Comparison of ENCODE assay signal across 25 cellular contexts in genomic region chr18:74550886-74551285, GRCh38. TPM values are rescaled to one million over a fixed set of nuclear protein-coding genes. Genes with fewer than 3 reads are reported as not detected.
DNase-seq lines count a peak whose midpoint lies in the region; ATAC-seq, FAIRE-seq and TF ChIP-seq lines count a peak whose summit lies in the region.
"Had no signal": no experiment of that assay in that cellular context is flagged by ENCODE, and none has a peak within 500 bp of the region (broad histone marks: within the 10 kb centered on the region; RNA-seq: fewer than 3 reads in every experiment).

No MANE protein-coding gene starts in this region.

- H3K4me1 ChIP-seq in liver (ENCODE audit: control insufficient read depth in 4 of 4, insufficient read depth in 4 of 4, low read length in 3 of 4), result peaks cover 0 to 19% (median 17%) of the 10 kb centered on the region in 4 donors
- peaks cover 25% of the 10 kb centered on the region for H3K4me1 ChIP-seq in HepG2 (ENCODE audit: insufficient read depth, low read length)
- H3K4me1 ChIP-seq in endodermal cell (ENCODE audit: control insufficient read depth, insufficient read depth, low read length), result no peaks in the 10 kb centered on the region
- H3K4me1 ChIP-seq in right lobe of liver, result peaks cover 0 to 18% (median 6%) of the 10 kb centered on the region in 4 donors
- H3K4me1 ChIP-seq: A549, HAP-1 had no signal

- no peak for FAIRE-seq in HepG2 (lab: Jason Lieb, UNC)
- FAIRE-seq: A549, GM12891, GM18507 had no signal

- H3K27me3 ChIP-seq in liver (ENCODE audit: control insufficient read depth in 4 of 4, insufficient read depth in 4 of 4, low read length in 3 of 4), result no peaks in the 10 kb centered on the region
- H3K27me3 ChIP-seq in HepG2 (ENCODE audit: control insufficient read depth in 1 of 2, insufficient read depth in 2 of 2, low read length in 2 of 2), result peaks cover 0 to 4% of the 10 kb centered on the region in 2 experiments; a peak in 2 of 5 replicates
- H3K27me3 ChIP-seq in endodermal cell (ENCODE audit: control insufficient read depth, insufficient read depth, low read length, poor library complexity, severe bottlenecking), result peaks cover 6% of the 10 kb centered on the region
- H3K27me3 ChIP-seq in right lobe of liver, result no peaks in the 10 kb centered on the region
- H3K27me3 ChIP-seq in MG63, result no peaks in the 10 kb centered on the region; the same call in 1 of the 2 replicates
- H3K27me3 ChIP-seq: BLaER1 had no signal

- 32% methylated on average over 6 of the region's 6 CpGs for WGBS in liver
- 51% methylated on average over 4 of the region's 6 CpGs for WGBS in HepG2 (ENCODE audit: low lambda C conversion rate)
- WGBS in endodermal cell (ENCODE audit: insufficient coverage in 1 of 2, insufficient read length in 1 of 2), 2 experiments, result 94% methylated on average over 6 of the region's 6 CpGs
- WGBS in right lobe of liver (ENCODE audit: insufficient coverage, low coverage, low lambda C conversion rate, missing lambda C conversion rate), result 26% methylated on average over 5 of the region's 6 CpGs

- H3K79me2 ChIP-seq in HepG2 (ENCODE audit: insufficient read depth, low read length), result no peaks in the 10 kb centered on the region

- H3K36me3 ChIP-seq in liver (ENCODE audit: control insufficient read depth in 4 of 4, insufficient read depth in 3 of 4, low read depth in 1 of 4, low read length in 3 of 4) (no peaks in the 10 kb centered on the region), HepG2 (replicated peaks in 1 of 2; ENCODE audit: control insufficient read depth in 1 of 2, insufficient read depth in 2 of 2, low read length in 2 of 2) (no peaks in the 10 kb centered on the region), endodermal cell (ENCODE audit: control insufficient read depth, insufficient read depth, low read length) (no peaks in the 10 kb centered on the region), right lobe of liver (no peaks in the 10 kb centered on the region), MG63 (no peaks in the 10 kb centered on the region)
- H3K36me3 ChIP-seq: BLaER1, HAP-1 had no signal

- H3K4me1 Mint-ChIP-seq in endodermal cell (no peaks in the 10 kb centered on the region), chondrocyte (ENCODE audit: low read depth) (peaks cover 9% of the 10 kb centered on the region)
- H3K4me1 Mint-ChIP-seq: B cell had no signal

- no peak for DNase-seq in HepG2 (ENCODE audit: low spot score)
- DNase-seq in endodermal cell, result no peak
- peak; percentile 58 to 86 (median 74) for DNase-seq in right lobe of liver
- no peak for DNase-seq in chondrocyte (ENCODE audit: low spot score)
- DNase-seq in MG63, result no peak
- DNase-seq: 8988T; ACHN; CD4-positive, alpha-beta T cell; CD8-positive, alpha-beta memory T cell; DMS53; DMS79 treated with DMSO at 0.1 percent for 48 hours; GF-D8 had no signal

- intact Hi-C loops in HepG2 (cut with micrococcal nuclease; ENCODE audit: unreplicated experiment), result no loop called here
- intact Hi-C loops in right lobe of liver (cut with DNase I), result loop anchor here in 1 of 2 donors (5.0 kb wide), 1 partner anchor 199 kb away; no protein-coding TSS in a partner anchor

- no peak overlapping the region for H3K4me3 ChIP-seq in liver (ENCODE audit: low read depth in 1 of 3, low read length in 3 of 3)
- no peak overlapping the region for H3K4me3 ChIP-seq in HepG2 (replicated peaks in 1 of 3; ENCODE audit: insufficient read depth in 1 of 3, low read depth in 2 of 3, low read length in 3 of 3)
- H3K4me3 ChIP-seq in endodermal cell (ENCODE audit: low read length), result peak overlapping the region; percentile 40
- H3K4me3 ChIP-seq in right lobe of liver, result peak overlapping the region in 1 of 3 donors; percentile 33
- no peak overlapping the region for H3K4me3 ChIP-seq in MG63
- H3K4me3 ChIP-seq: A549, BLaER1, GM23338, HAP-1 had no signal

- peaks cover 4% of the 10 kb centered on the region for H3K36me3 Mint-ChIP-seq in endodermal cell (ENCODE audit: low read depth)
- H3K36me3 Mint-ChIP-seq in chondrocyte (ENCODE audit: low read depth), result peaks cover 1% of the 10 kb centered on the region

- H3K9ac ChIP-seq in liver (ENCODE audit: low read depth in 1 of 2, low read length in 2 of 2) (peak overlapping the region in 1 of 2 donors; percentile 38), HepG2 (ENCODE audit: insufficient read depth, low read depth, low read length) (no peak overlapping the region), endodermal cell (ENCODE audit: extremely low read depth, low read length, poor library complexity, severe bottlenecking) (no peak overlapping the region)
- H3K9ac ChIP-seq: BLaER1 had no signal

- BruUV-seq in HepG2 (replicated peaks; lab: Mats Ljungman, UMichigan), result no TSS peak

- POLR2A ChIA-PET in HepG2 (lab: Yijun Ruan, JAX), result interaction anchor here (1.5 to 1.6 kb wide), 2 partner anchors 9 to 55 kb away, joined by 13 to 25 read pairs; partner anchors contain the start of gene CNDP2

- in situ Hi-C loops in HepG2 (cut with HindIII; ENCODE audit: extremely low pct_ligation_motif_present, low pct_unique_long_range_greater_than_20kb), result loop anchor here (5.0 to 10.0 kb wide), 2 partner anchors 199 to 356 kb away; no protein-coding TSS in a partner anchor

- TF ChIP-seq POLR2A in HepG2 (IDR thresholded peaks at IDR 0.05; ENCODE audit: insufficient read depth in 1 of 2, low read depth in 2 of 2, low read length in 2 of 2) (no peak), right lobe of liver (IDR thresholded peaks at IDR 0.05) (peak; percentile 62)

- H3K9me3 ChIP-seq in liver (ENCODE audit: control insufficient read depth in 4 of 4, low read length in 3 of 4), result peaks cover 0 to 2% (median 0%) of the 10 kb centered on the region in 4 donors
- peaks cover 23% of the 10 kb centered on the region for H3K9me3 ChIP-seq in HepG2 (ENCODE audit: low read length)
- peaks cover 49% of the 10 kb centered on the region for H3K9me3 ChIP-seq in endodermal cell (ENCODE audit: control insufficient read depth, low read length)
- H3K9me3 ChIP-seq in right lobe of liver, result no peaks in the 10 kb centered on the region
- H3K9me3 ChIP-seq in MG63, result peaks cover 8% of the 10 kb centered on the region; the same call in 1 of the 2 replicates

- CTCF ChIA-PET in HepG2 (lab: Yijun Ruan, JAX; ENCODE audit: low intra/inter-chr PET ratio, low total read pairs), result interaction anchor here (2.8 kb wide), 1 partner anchor 197 kb away, joined by 22 read pairs; no protein-coding TSS in a partner anchor

- TF ChIP-seq EP300 in HepG2 (IDR thresholded peaks at IDR 0.05; ENCODE audit: low read depth in 2 of 2, low read length in 2 of 2) (no peak), HepG2 (CRISPR knock-in tag; IDR thresholded peaks at IDR 0.05; ENCODE audit: borderline replicate concordance) (no peak)

- no peak overlapping the region for H2AFZ ChIP-seq in HepG2 (ENCODE audit: low read length)
- H2AFZ ChIP-seq: GM23338 had no signal

- no peak overlapping the region for H3K4me2 ChIP-seq in HepG2 (ENCODE audit: low read depth, low read length)
- H3K4me2 ChIP-seq: A549, BLaER1, GM23338 had no signal

- H3K4me3 Mint-ChIP-seq in endodermal cell (no peak overlapping the region), chondrocyte (ENCODE audit: unreplicated experiment) (no peak overlapping the region)
- H3K4me3 Mint-ChIP-seq: B cell; CD4-positive, alpha-beta T cell; CD8-positive, alpha-beta memory T cell; GM23338 had no signal

- ATAC-seq in HepG2, result no peak
- peak; percentile 80 to 91 (median 84) for ATAC-seq in right lobe of liver
- ATAC-seq in HG03108 (IDR thresholded peaks at IDR 0.05; ENCODE audit: unreplicated experiment), result no peak
- ATAC-seq: A549, GM23338 had no signal

- TF ChIP-seq CTCF in liver (IDR thresholded peaks at IDR 0.05; ENCODE audit: low read depth, low read length, missing input control), result no peak
- TF ChIP-seq CTCF in HepG2 (CRISPR knock-in tag; IDR thresholded peaks at IDR 0.05), result no peak
- TF ChIP-seq CTCF in endodermal cell (conservative IDR thresholded peaks at IDR 0.05), result no peak
- TF ChIP-seq CTCF in right lobe of liver (IDR thresholded peaks at IDR 0.05), result no peak
- TF ChIP-seq CTCF in chondrocyte (IDR thresholded peaks at IDR 0.05), result no peak

- TF ChIP-seq RAD21 in liver (IDR thresholded peaks at IDR 0.05), result peak in 1 of 2 donors; percentile 5
- TF ChIP-seq RAD21 in HepG2 (CRISPR knock-in tag; IDR thresholded peaks at IDR 0.05), result no peak

- H3K27me3 Mint-ChIP-seq in endodermal cell (ENCODE audit: insufficient read depth) (peaks cover 31% of the 10 kb centered on the region), chondrocyte (ENCODE audit: low read depth) (peaks cover 22% of the 10 kb centered on the region)

- H3K27ac ChIP-seq in liver (ENCODE audit: low read depth in 1 of 2, low read length in 2 of 2) (peak overlapping the region; percentile 65 to 87), HepG2 (ENCODE audit: extremely low read length, insufficient read depth, low read length) (no peak overlapping the region), endodermal cell (ENCODE audit: low read depth, low read length) (no peak overlapping the region), right lobe of liver (peak overlapping the region in 2 of 3 donors; percentile 50 to 69)
- H3K27ac ChIP-seq: A549, BLaER1, C4-2B had no signal

- no peaks in the 10 kb centered on the region for H4K20me1 ChIP-seq in HepG2 (ENCODE audit: insufficient read depth, low read length)
- H4K20me1 ChIP-seq: BLaER1 had no signal

- no peak overlapping the region for H3K27ac Mint-ChIP-seq in endodermal cell
- H3K27ac Mint-ChIP-seq in chondrocyte (ENCODE audit: unreplicated experiment), result no peak overlapping the region
- H3K27ac Mint-ChIP-seq: B cell; CD4-positive, alpha-beta T cell; GM23338 had no signal

- H3K9me3 Mint-ChIP-seq in endodermal cell, result peaks cover 58% of the 10 kb centered on the region
- H3K9me3 Mint-ChIP-seq in chondrocyte (ENCODE audit: low read depth), result peaks cover 11% of the 10 kb centered on the region

RNA-seq across cellular contexts. Expression of gene CNDP1, which starts 16.6 kb away (rescaled TPM):
- total RNA-seq in liver, result 1 to 10 TPM in 1 of 2 donors, under 1 TPM in 1; 0.09 to 8.2 TPM
- 10 to 100 TPM in 1 of 2 donors, 1 to 10 TPM in 1; 3.4 to 21.1 TPM for polyA plus RNA-seq in liver
- not detected in 2 replicates for total RNA-seq in HepG2 (2016; rRNA removed; fragmentation: Illumina TruSeq; extraction: Trizol)
- total RNA-seq in HepG2 (2016; cell fraction: cytosol; rRNA removed; fragmentation: Illumina TruSeq; extraction: Trizol; ENCODE audit: low read depth), result not detected in 2 replicates
- total RNA-seq in HepG2 (2016; cell fraction: insoluble cytoplasmic fraction; rRNA removed; fragmentation: Illumina TruSeq; extraction: Trizol), result 0.06 TPM in 1 of 2 replicates, not detected in the other
- total RNA-seq in HepG2 (2016; cell fraction: membrane; rRNA removed; fragmentation: Illumina TruSeq; extraction: Trizol), result not detected in 2 replicates
- not detected in 2 replicates for total RNA-seq in HepG2 (2016; cell fraction: nucleus; rRNA removed; fragmentation: Illumina TruSeq; extraction: Trizol)
- 0.01 and 0.13 TPM in 2 replicates for polyA plus RNA-seq in HepG2 (2011; rRNA removed)
- 0.03 TPM in 1 of 2 replicates, not detected in the other for polyA plus RNA-seq in HepG2 (2011; cell fraction: cytosol; rRNA removed)
- 0.08 and 0.45 TPM in 2 replicates for polyA plus RNA-seq in HepG2 (2011; cell fraction: nucleus; rRNA removed)
- 0.07 TPM in 1 of 2 replicates, not detected in the other for polyA plus RNA-seq in HepG2 (2012)
- polyA plus RNA-seq in HepG2 (2016; cell fraction: cytosol; fragmentation: Illumina TruSeq; extraction: Trizol; ENCODE audit: low read depth), result not detected in 2 replicates
- not detected in 2 replicates for polyA plus RNA-seq in HepG2 (2016; cell fraction: insoluble cytoplasmic fraction; fragmentation: Illumina TruSeq; extraction: Trizol; ENCODE audit: low read depth)
- polyA plus RNA-seq in HepG2 (2016; cell fraction: membrane; fragmentation: Illumina TruSeq; extraction: Trizol; ENCODE audit: low read depth), result not detected in 2 replicates
- 0.25 TPM in 1 of 2 replicates, not detected in the other for polyA plus RNA-seq in HepG2 (2016; cell fraction: nucleus; fragmentation: Illumina TruSeq; extraction: Trizol; ENCODE audit: insufficient read depth, low read depth)
- not detected in 2 replicates for polyA minus RNA-seq in HepG2 (2011; rRNA and poly(A)+ RNA removed; ENCODE audit: low replicate concordance)
- polyA minus RNA-seq in HepG2 (2011; cell fraction: cytosol; rRNA and poly(A)+ RNA removed), result not detected in 2 replicates
- 0.13 and 0.37 TPM in 2 replicates for polyA minus RNA-seq in HepG2 (2011; cell fraction: nucleus; rRNA and poly(A)+ RNA removed)
- under 1 TPM in 1 of 2 donors, not detected in 1; 0.51 TPM for total RNA-seq in endodermal cell
- 0.07 TPM for polyA plus RNA-seq in endodermal cell (2013, experiment 1 of 2)
- not detected for polyA plus RNA-seq in endodermal cell (2013, experiment 2 of 2)
- 10 to 100 TPM; 10.4 to 61.4 (median 28.4) TPM for total RNA-seq in right lobe of liver
- 0.22 TPM in 1 of 3 replicates, not detected in the others for total RNA-seq in chondrocyte
- not detected in 2 replicates for total RNA-seq in MG63 (2014; rRNA removed; shearing (Covaris generic); ENCODE audit: low replicate concordance)
- total RNA-seq: Daoy, G401, H4 had no signal
- polyA plus RNA-seq: CD8-positive, alpha-beta memory T cell had no signal

RNA-seq across cellular contexts. Expression of gene ZNF407, which starts 46.8 kb away (rescaled TPM):
- total RNA-seq in liver (10 to 100 TPM; 10.3 to 16.5 TPM), HepG2 (2016; rRNA removed; fragmentation: Illumina TruSeq; extraction: Trizol) (8.3 and 8.7 TPM in 2 replicates), endodermal cell (10 to 100 TPM in 1 of 2 donors, 1 to 10 TPM in 1; 7.6 to 13.1 TPM), right lobe of liver (1 to 10 TPM; 4.3 to 8.0 (median 5.7) TPM), chondrocyte (9.5 to 15.3 TPM (median 10.4 TPM) in 3 replicates)
- polyA plus RNA-seq in liver (1 to 10 TPM; 1.9 to 2.8 TPM), HepG2 (2011; rRNA removed) (2.2 and 2.3 TPM in 2 replicates)
- 3.8 and 5.4 TPM in 2 replicates for total RNA-seq in HepG2 (2016; cell fraction: cytosol; rRNA removed; fragmentation: Illumina TruSeq; extraction: Trizol; ENCODE audit: low read depth)
- total RNA-seq in HepG2 (2016; cell fraction: insoluble cytoplasmic fraction; rRNA removed; fragmentation: Illumina TruSeq; extraction: Trizol), result 7.6 and 8.5 TPM in 2 replicates
- total RNA-seq in HepG2 (2016; cell fraction: membrane; rRNA removed; fragmentation: Illumina TruSeq; extraction: Trizol), result 3.2 and 3.7 TPM in 2 replicates
- 30.6 and 34.2 TPM in 2 replicates for total RNA-seq in HepG2 (2016; cell fraction: nucleus; rRNA removed; fragmentation: Illumina TruSeq; extraction: Trizol)
- polyA plus RNA-seq in HepG2 (2011; cell fraction: cytosol; rRNA removed), result 1.9 TPM in 2 replicates
- 5.6 and 6.2 TPM in 2 replicates for polyA plus RNA-seq in HepG2 (2011; cell fraction: nucleus; rRNA removed)
- 2.2 and 3.1 TPM in 2 replicates for polyA plus RNA-seq in HepG2 (2012)
- 0.15 and 0.18 TPM in 2 replicates for polyA plus RNA-seq in HepG2 (2016; cell fraction: cytosol; fragmentation: Illumina TruSeq; extraction: Trizol; ENCODE audit: low read depth)
- polyA plus RNA-seq in HepG2 (2016; cell fraction: insoluble cytoplasmic fraction; fragmentation: Illumina TruSeq; extraction: Trizol; ENCODE audit: low read depth), result 2.2 and 2.5 TPM in 2 replicates
- polyA plus RNA-seq in HepG2 (2016; cell fraction: membrane; fragmentation: Illumina TruSeq; extraction: Trizol; ENCODE audit: low read depth), result 0.23 and 0.27 TPM in 2 replicates
- polyA plus RNA-seq in HepG2 (2016; cell fraction: nucleus; fragmentation: Illumina TruSeq; extraction: Trizol; ENCODE audit: insufficient read depth, low read depth), result 5.1 and 5.5 TPM in 2 replicates
- polyA minus RNA-seq in HepG2 (2011; rRNA and poly(A)+ RNA removed; ENCODE audit: low replicate concordance), result 24.1 and 31.8 TPM in 2 replicates
- polyA minus RNA-seq in HepG2 (2011; cell fraction: cytosol; rRNA and poly(A)+ RNA removed), result 5.8 and 8.0 TPM in 2 replicates
- polyA minus RNA-seq in HepG2 (2011; cell fraction: nucleus; rRNA and poly(A)+ RNA removed), result 109 and 118 TPM in 2 replicates
- 5.1 TPM for polyA plus RNA-seq in endodermal cell (2013, experiment 1 of 2)
- polyA plus RNA-seq in endodermal cell (2013, experiment 2 of 2), result 5.6 TPM
- 3.7 and 4.4 TPM in 2 replicates for total RNA-seq in MG63 (2014; rRNA removed; shearing (Covaris generic); ENCODE audit: low replicate concordance)

RNA-seq across cellular contexts. Expression of gene CNDP2, which starts 54.7 kb away (rescaled TPM):
- 100 to 1,000 TPM in 1 of 2 donors, 10 to 100 TPM in 1; 65.5 to 167 TPM for total RNA-seq in liver
- polyA plus RNA-seq in liver, result 100 to 1,000 TPM; 123 to 159 TPM
- 80.8 and 113 TPM in 2 replicates for total RNA-seq in HepG2 (2016; rRNA removed; fragmentation: Illumina TruSeq; extraction: Trizol)
- 12.2 and 13.4 TPM in 2 replicates for total RNA-seq in HepG2 (2016; cell fraction: cytosol; rRNA removed; fragmentation: Illumina TruSeq; extraction: Trizol; ENCODE audit: low read depth)
- 85.5 and 98.8 TPM in 2 replicates for total RNA-seq in HepG2 (2016; cell fraction: insoluble cytoplasmic fraction; rRNA removed; fragmentation: Illumina TruSeq; extraction: Trizol)
- 37.4 and 39.0 TPM in 2 replicates for total RNA-seq in HepG2 (2016; cell fraction: membrane; rRNA removed; fragmentation: Illumina TruSeq; extraction: Trizol)
- total RNA-seq in HepG2 (2016; cell fraction: nucleus; rRNA removed; fragmentation: Illumina TruSeq; extraction: Trizol), result 61.8 and 61.9 TPM in 2 replicates
- 64.7 and 76.8 TPM in 2 replicates for polyA plus RNA-seq in HepG2 (2011; rRNA removed)
- 52.3 and 57.1 TPM in 2 replicates for polyA plus RNA-seq in HepG2 (2011; cell fraction: cytosol; rRNA removed)
- polyA plus RNA-seq in HepG2 (2011; cell fraction: nucleus; rRNA removed), result 127 and 143 TPM in 2 replicates
- polyA plus RNA-seq in HepG2 (2012), result 75.2 and 103 TPM in 2 replicates
- polyA plus RNA-seq in HepG2 (2016; cell fraction: cytosol; fragmentation: Illumina TruSeq; extraction: Trizol; ENCODE audit: low read depth), result 13.8 and 14.5 TPM in 2 replicates
- 114 and 122 TPM in 2 replicates for polyA plus RNA-seq in HepG2 (2016; cell fraction: insoluble cytoplasmic fraction; fragmentation: Illumina TruSeq; extraction: Trizol; ENCODE audit: low read depth)
- polyA plus RNA-seq in HepG2 (2016; cell fraction: membrane; fragmentation: Illumina TruSeq; extraction: Trizol; ENCODE audit: low read depth), result 27.7 and 28.4 TPM in 2 replicates
- polyA plus RNA-seq in HepG2 (2016; cell fraction: nucleus; fragmentation: Illumina TruSeq; extraction: Trizol; ENCODE audit: insufficient read depth, low read depth), result 129 and 136 TPM in 2 replicates
- polyA minus RNA-seq in HepG2 (2011; rRNA and poly(A)+ RNA removed; ENCODE audit: low replicate concordance), result 70.0 and 79.1 TPM in 2 replicates
- 45.9 and 46.8 TPM in 2 replicates for polyA minus RNA-seq in HepG2 (2011; cell fraction: cytosol; rRNA and poly(A)+ RNA removed)
- polyA minus RNA-seq in HepG2 (2011; cell fraction: nucleus; rRNA and poly(A)+ RNA removed), result 76.7 and 91.4 TPM in 2 replicates
- total RNA-seq in endodermal cell, result 100 to 1,000 TPM; 385 to 416 TPM
- polyA plus RNA-seq in endodermal cell (2013, experiment 1 of 2), result 105 TPM
- 105 TPM for polyA plus RNA-seq in endodermal cell (2013, experiment 2 of 2)
- 100 to 1,000 TPM; 178 to 367 (median 230) TPM for total RNA-seq in right lobe of liver
- total RNA-seq in chondrocyte, result 57.7 to 64.6 TPM (median 58.6 TPM) in 3 replicates
- total RNA-seq in MG63 (2014; rRNA removed; shearing (Covaris generic); ENCODE audit: low replicate concordance), result 26.7 and 38.8 TPM in 2 replicates

Comparison
In these comparisons a context has a peak if more than half of its experiments do, and no peak if none do; other contexts are left out.
1. H3K27ac ChIP-seq: peak in liver (2 of 2) and right lobe of liver (2 of 3); none in HepG2 (single experiment) and endodermal cell (single experiment).
2. ATAC-seq: peak in right lobe of liver (4 of 4); none in HepG2 (single experiment) and HG03108 (single experiment).
3. DNase-seq: peak in right lobe of liver (3 of 3); none in HepG2 (single experiment), endodermal cell (single experiment), chondrocyte (single experiment) and MG63 (single experiment).